Comparison of ENCODE assay signal across 9 cellular contexts in genomic region chr17:45221997-45222272, GRCh38. TPM values are rescaled to one million over a fixed set of nuclear protein-coding genes. Genes with fewer than 3 reads are reported as not detected.
DNase-seq lines count a peak whose midpoint lies in the region; ATAC-seq and TF ChIP-seq lines count a peak whose summit lies in the region.
"Had no signal": no experiment of that assay in that cellular context is flagged by ENCODE, and none has a peak within 500 bp of the region (broad histone marks: within the 10 kb centered on the region; RNA-seq: fewer than 3 reads in every experiment).

No MANE protein-coding gene starts in this region.

- ATAC-seq in PC-3, result no peak

- H3K9me2 ChIP-seq in PC-3 (replicated peaks; ENCODE audit: low read length), result no peaks in the 10 kb centered on the region

- no peaks in the 10 kb centered on the region for H3F3A ChIP-seq in PC-3 (ENCODE audit: low read length, unreplicated experiment)

- H4K20me1 ChIP-seq in PC-3 (ENCODE audit: low read length), result no peaks in the 10 kb centered on the region

- H3K27ac Mint-ChIP-seq in CD8-positive, alpha-beta memory T cell, result peak overlapping the region in 1 of 8 donors; percentile 100

- no peaks in the 10 kb centered on the region for H3K27me3 ChIP-seq in CD8-positive, alpha-beta memory T cell (ENCODE audit: insufficient read depth, low read length, poor library complexity, severe bottlenecking)
- H3K27me3 ChIP-seq in PC-3 (ENCODE audit: low read length) (no peaks in the 10 kb centered on the region), esophagus squamous epithelium (peaks cover 0 to 36% (median 3%) of the 10 kb centered on the region in 4 donors), ovary (no peaks in the 10 kb centered on the region)

- no TSS peak for BruUV-seq in PC-3 (replicated peaks; lab: Mats Ljungman, UMichigan)

- TF ChIP-seq POLR2A in esophagus squamous epithelium (IDR thresholded peaks at IDR 0.05), result no peak
- TF ChIP-seq POLR2A in ovary (IDR thresholded peaks at IDR 0.05), result no peak

- intact Hi-C loops in PC-3 (cut with micrococcal nuclease) (no loop called here), esophagus squamous epithelium (cut with DNase I) (loop anchor here (5.0 kb wide), 1 partner anchor 50 kb away; no protein-coding TSS in a partner anchor), ovary (cut with DNase I) (loop anchor here in 3 of 4 donors (5.0 to 10.0 kb wide), 3 partner anchors 53 to 613 kb away; no protein-coding TSS in a partner anchor)

- H3K27me3 Mint-ChIP-seq in CD8-positive, alpha-beta memory T cell, result peaks cover 0 to 1% of the 10 kb centered on the region in 2 donors

- peak overlapping the region; percentile 95 for H3K4me3 ChIP-seq in CD8-positive, alpha-beta memory T cell (ENCODE audit: low read length)
- H3K4me3 ChIP-seq in PC-3 (ENCODE audit: low read length) (peak overlapping the region; percentile 66), esophagus squamous epithelium (peak overlapping the region; percentile 33 to 70 (median 50)), ovary (peak overlapping the region; percentile 36)

- H3K9ac ChIP-seq in PC-3 (ENCODE audit: low read length), result peak overlapping the region; percentile 13; the same call in 1 of the 2 replicates

- CTCF ChIA-PET in CD8-positive, alpha-beta memory T cell (lab: Charles Lee), result interaction anchor here (0.8 to 13.8 kb wide), 10 partner anchors 12 to 176 kb away, joined by 3 to 409 read pairs (median 6); partner anchors contain the start of genes ACBD4 and MAP3K14
- CTCF ChIA-PET in PC-3 (lab: Charles Lee), result no interaction called here

- TF ChIP-seq CTCF in PC-3 (conservative IDR thresholded peaks at IDR 0.05; ENCODE audit: low read depth, low read length) (no peak), esophagus squamous epithelium (IDR thresholded peaks at IDR 0.05) (no peak), ovary (IDR thresholded peaks at IDR 0.05) (no peak)

- H2AFZ ChIP-seq in PC-3 (ENCODE audit: low read length), result peak overlapping the region; percentile 51; the same call in 1 of the 2 replicates

- peak overlapping the region in 3 of 7 donors; percentile 97 to 100 (median 99) for H3K4me3 Mint-ChIP-seq in CD8-positive, alpha-beta memory T cell

- H3K36me3 ChIP-seq in CD8-positive, alpha-beta memory T cell (ENCODE audit: insufficient read depth, low read length), result peaks cover 3% of the 10 kb centered on the region
- H3K36me3 ChIP-seq in PC-3 (ENCODE audit: low read depth, low read length), result no peaks in the 10 kb centered on the region
- H3K36me3 ChIP-seq in esophagus squamous epithelium, result no peaks in the 10 kb centered on the region
- no peaks in the 10 kb centered on the region for H3K36me3 ChIP-seq in ovary

- DNase-seq in CD8-positive, alpha-beta memory T cell, result no peak
- DNase-seq in PC-3, result no peak
- no peak for DNase-seq in esophagus squamous epithelium (lab: John Stamatoyannopoulos, UW)
- DNase-seq in ovary, result no peak
- no peak for DNase-seq in NCI-H524 treated with DMSO at 0.1 percent for 48 hours (lab: John Stamatoyannopoulos, UW)
- no peak for DNase-seq in SHP77 (lab: John Stamatoyannopoulos, UW)
- DNase-seq in hepatic stellate cell (ENCODE audit: low spot score), result no peak
- no peak for DNase-seq in A172 (ENCODE audit: low spot score)

- H3K27ac ChIP-seq in CD8-positive, alpha-beta memory T cell (ENCODE audit: low read depth, low read length), result peak overlapping the region; percentile 98
- H3K27ac ChIP-seq in PC-3 (ENCODE audit: low read length), result no peak overlapping the region
- peak overlapping the region; percentile 70 to 95 (median 84) for H3K27ac ChIP-seq in esophagus squamous epithelium
- H3K27ac ChIP-seq in ovary, result no peak overlapping the region

- no CpG with 5 or more reads among the region's 36 CpGs for whole genome bisulfite sequencing in esophagus squamous epithelium, 2 donors
- 0 to 1% (median 0%) methylated on average over 1 to 36 of the region's 36 CpGs for WGBS in ovary, 3 donors

- H3K4me1 ChIP-seq in CD8-positive, alpha-beta memory T cell (ENCODE audit: insufficient read depth, low read length), result peaks cover 46% of the 10 kb centered on the region
- H3K4me1 ChIP-seq in PC-3 (ENCODE audit: insufficient read depth, low read length) (peaks cover 38% of the 10 kb centered on the region), esophagus squamous epithelium (peaks cover 7 to 80% (median 25%) of the 10 kb centered on the region in 3 donors), ovary (ENCODE audit: insufficient read depth) (no peaks in the 10 kb centered on the region)

- no peaks in the 10 kb centered on the region for H3K9me3 ChIP-seq in CD8-positive, alpha-beta memory T cell (ENCODE audit: low read length)
- H3K9me3 ChIP-seq in PC-3 (ENCODE audit: low read length) (no peaks in the 10 kb centered on the region), esophagus squamous epithelium (no peaks in the 10 kb centered on the region), ovary (no peaks in the 10 kb centered on the region)

- peaks cover 43 to 58% (median 51%) of the 10 kb centered on the region in 3 donors for H3K4me1 Mint-ChIP-seq in CD8-positive, alpha-beta memory T cell

- POLR2A ChIA-PET in CD8-positive, alpha-beta memory T cell (lab: Charles Lee), result interaction anchor here (0.7 to 13.4 kb wide), 7 partner anchors 8 to 95 kb away, joined by 3 to 189 read pairs (median 12); partner anchors contain the start of genes HEXIM1, HEXIM2 and MAP3K14
- POLR2A ChIA-PET in PC-3 (lab: Charles Lee; ENCODE audit: unreplicated experiment), result no interaction called here

- H3K36me3 Mint-ChIP-seq in CD8-positive, alpha-beta memory T cell, result peaks cover 4 to 73% (median 4%) of the 10 kb centered on the region in 3 donors

- H3K4me2 ChIP-seq in PC-3 (ENCODE audit: low read length), result peak overlapping the region; percentile 85

- 0 out of 2 replicates have a peak, but pooled peaks cover 6% of the 10 kb centered on the region for H3K79me2 ChIP-seq in PC-3 (ENCODE audit: low read length)

- no peaks in the 10 kb centered on the region for H3K9me3 Mint-ChIP-seq in CD8-positive, alpha-beta memory T cell

- TF ChIP-seq EP300 in ovary (IDR thresholded peaks at IDR 0.05), result no peak

RNA-seq across cellular contexts. Expression of gene FMNL1, which starts 0.2 kb away (rescaled TPM):
- total RNA-seq in CD8-positive, alpha-beta memory T cell, result 100 to 1,000 TPM; 260 to 265 TPM
- polyA plus RNA-seq in CD8-positive, alpha-beta memory T cell, result 58.6 TPM
- total RNA-seq in PC-3 (2014; rRNA removed) (8.2 and 14.2 TPM in 2 replicates), esophagus squamous epithelium (10 to 100 TPM in 2 of 4 donors, 1 to 10 TPM in 2; 3.5 to 16.8 (median 6.9) TPM), ovary (10 to 100 TPM in 2 of 7 donors, 1 to 10 TPM in 5; 3.7 to 24.0 (median 6.1) TPM)
- 1 to 10 TPM; 2.1 to 7.1 TPM for polyA plus RNA-seq in ovary
- 36.3 and 44.8 TPM in 2 replicates for total RNA-seq in A172 (2014; rRNA removed; shearing (Covaris generic))

RNA-seq across cellular contexts. Expression of gene SPATA32, which starts 40.0 kb away (rescaled TPM):
- total RNA-seq in CD8-positive, alpha-beta memory T cell, result under 1 TPM in 1 of 2 experiments, not detected in 1; 0.15 TPM
- 0.33 TPM for polyA plus RNA-seq in CD8-positive, alpha-beta memory T cell
- total RNA-seq in PC-3 (2014; rRNA removed) (not detected in 2 replicates), esophagus squamous epithelium (not detected), ovary (under 1 TPM in 1 of 7 donors, not detected in 6; 0.12 TPM)
- not detected for polyA plus RNA-seq in ovary
- total RNA-seq in A172 (2014; rRNA removed; shearing (Covaris generic)), result not detected in 2 replicates
- total RNA-seq: SK-MEL-5 had no signal

Comparison
In these comparisons a context has a peak if more than half of its experiments do, and no peak if none do; other contexts are left out.
1. H3K27ac ChIP-seq: peak in CD8-positive, alpha-beta memory T cell (single experiment) and esophagus squamous epithelium (4 of 4); none in PC-3 (single experiment) and ovary (0 of 2).
2. H3K4me3 ChIP-seq: peak in every context shown above with its lines; median percentile 95 in CD8-positive, alpha-beta memory T cell; 66 in PC-3; 50 in esophagus squamous epithelium; 36 in ovary.